Comparison of ENCODE assay signal across 8 cellular contexts in genomic region chr12:27245039-27245438, GRCh38. TPM values are rescaled to one million over a fixed set of nuclear protein-coding genes. Genes with fewer than 3 reads are reported as not detected.
A peak's percentile ranks its signal among the peaks of the same experiment; 100 is the strongest.
DNase-seq lines count a peak whose midpoint lies in the region; ATAC-seq, FAIRE-seq and TF ChIP-seq lines count a peak whose summit lies in the region.

No MANE protein-coding gene starts in this region.

- no peak overlapping the region for H3K4ac ChIP-seq in H1 (replicated peaks; ENCODE audit: insufficient read length, low read depth, low read length)

- POLR2A ChIA-PET in CD8-positive, alpha-beta memory T cell (lab: Charles Lee): interaction anchor here (0.6 to 1.6 kb wide), 3 partner anchors 223 to 473 kb away, joined by 3 to 5 read pairs (median 3); partner anchors contain the start of gene MED21
- POLR2A ChIA-PET in H1 (lab: Charles Lee; ENCODE audit: partially characterized antibody): interaction anchor here (1.9 kb wide), 1 partner anchor 61 kb away, joined by 10 read pairs; no protein-coding TSS in a partner anchor

- H3K4me1 Mint-ChIP-seq in CD8-positive, alpha-beta memory T cell: peaks cover 33 to 52% (median 51%) of the 10 kb centered on the region in 3 donors

- H2BK12ac ChIP-seq in H1 (ENCODE audit: low read depth, low read length): no peak overlapping the region

- no peak overlapping the region for H2BK20ac ChIP-seq in H1 (ENCODE audit: low read length)

- H2BK15ac ChIP-seq in H1 (ENCODE audit: low read length): no peak overlapping the region

- peaks cover 0 to 12% (median 0%) of the 10 kb centered on the region in 3 donors for H3K36me3 Mint-ChIP-seq in CD8-positive, alpha-beta memory T cell

- no peak overlapping the region for H3K56ac ChIP-seq in H1 (replicated peaks; ENCODE audit: insufficient read length, low read depth, low read length)

- ATAC-seq in GM19397 (IDR thresholded peaks at IDR 0.05; ENCODE audit: unreplicated experiment): no peak

- no peak for TF ChIP-seq EP300 in H1 (IDR thresholded peaks at IDR 0.05; ENCODE audit: borderline replicate concordance in 1 of 2, low read depth in 2 of 2, low read length in 2 of 2)

- no peak overlapping the region for H2AK5ac ChIP-seq in H1 (ENCODE audit: low read depth, low read length)

- peak overlapping the region; percentile 75 for H3K27ac ChIP-seq in CD8-positive, alpha-beta memory T cell (ENCODE audit: low read depth, low read length)
- H3K27ac ChIP-seq in H1 (ENCODE audit: low read depth, low read length): no peak overlapping the region

- H3K27me3 ChIP-seq in CD8-positive, alpha-beta memory T cell (ENCODE audit: insufficient read depth, low read length, poor library complexity, severe bottlenecking): no peaks in the 10 kb centered on the region
- no peaks in the 10 kb centered on the region for H3K27me3 ChIP-seq in H1 (replicated peaks in 1 of 4; ENCODE audit: control insufficient read depth in 3 of 4, extremely low read depth in 1 of 4, insufficient read depth in 3 of 4, low read length in 3 of 4)
- no peaks in the 10 kb centered on the region for H3K27me3 ChIP-seq in neuron (ENCODE audit: insufficient read depth, low read length)

- H3K27ac Mint-ChIP-seq in CD8-positive, alpha-beta memory T cell: peak overlapping the region; percentile 85 to 98 (median 96)

- no peak overlapping the region for H4K5ac ChIP-seq in H1 (ENCODE audit: insufficient read length, low read depth, low read length)

- no peak for DNase-seq in CD8-positive, alpha-beta memory T cell
- DNase-seq in NB4 (ENCODE audit: low read depth) (peak; percentile 51), H1 (ENCODE audit: low read depth in 1 of 2, low spot score in 2 of 2) (no peak), DMS 273 treated with DMSO at 0.1 percent for 48 hours (lab: John Stamatoyannopoulos, UW) (no peak), amygdala (lab: John Stamatoyannopoulos, UW) (no peak), NCI-H526 treated with DMSO at 0.1 percent for 48 hours (lab: John Stamatoyannopoulos, UW) (no peak)

- no peak for TF ChIP-seq CTCF in NB4 (IDR thresholded peaks at IDR 0.05; ENCODE audit: low read depth, low read length)
- TF ChIP-seq CTCF in H1 (IDR thresholded peaks at IDR 0.05; ENCODE audit: control extremely low read depth in 1 of 3, insufficient read depth in 1 of 3, low read depth in 1 of 3, low read length in 3 of 3): no peak

- WGBS in H1 (ENCODE audit: extremely low coverage in 1 of 2, insufficient coverage in 1 of 2, insufficient read length in 1 of 2, insufficient replicate concordance in 2 of 2, low coverage in 1 of 2, low lambda C conversion rate in 2 of 2, missing lambda C conversion rate in 1 of 2), 2 experiments: 28% methylated on average over 3 of the region's 3 CpGs; no CpG with 5 or more reads in 1 of the 2 experiments

- no peak for TF ChIP-seq POLR2A in NB4 (IDR thresholded peaks at IDR 0.05; ENCODE audit: extremely low read depth, insufficient read length)
- TF ChIP-seq POLR2A in H1 (IDR thresholded peaks at IDR 0.05; ENCODE audit: control extremely low read depth in 1 of 2, low read depth in 2 of 2, low read length in 2 of 2): no peak

- H3K9ac ChIP-seq in H1 (replicated peaks in 1 of 4; ENCODE audit: extremely low read depth in 1 of 4, low read depth in 3 of 4, low read length in 3 of 4): peak overlapping the region in 3 of 4 experiments; percentile 80 to 86 (median 86); a peak in 5 of 7 replicates

- H3K79me1 ChIP-seq in H1 (ENCODE audit: low read depth, low read length): no peaks in the 10 kb centered on the region

- TF ChIP-seq RAD21 in H1 (IDR thresholded peaks at IDR 0.05 in 1 of 2, conservative IDR thresholded peaks at IDR 0.05 in 1 of 2; ENCODE audit: low read depth in 2 of 2, low read length in 2 of 2): no peak

- H4K8ac ChIP-seq in H1 (ENCODE audit: extremely low read depth, insufficient read depth, low read length): no peak overlapping the region

- H3K14ac ChIP-seq in H1 (ENCODE audit: insufficient read length): no peak overlapping the region

- H3K36me3 ChIP-seq in CD8-positive, alpha-beta memory T cell (ENCODE audit: insufficient read depth, low read length): no peaks in the 10 kb centered on the region
- no peaks in the 10 kb centered on the region for H3K36me3 ChIP-seq in H1 (ENCODE audit: control insufficient read depth in 2 of 4, insufficient read depth in 4 of 4, low read length in 3 of 4)
- no peaks in the 10 kb centered on the region for H3K36me3 ChIP-seq in neuron (ENCODE audit: insufficient read depth, low read length)

- H3K9me3 ChIP-seq in CD8-positive, alpha-beta memory T cell (ENCODE audit: low read length): no peaks in the 10 kb centered on the region
- H3K9me3 ChIP-seq in H1 (ENCODE audit: insufficient read depth in 2 of 2, low read depth in 1 of 2, low read length in 1 of 2) (no peaks in the 10 kb centered on the region), neuron (ENCODE audit: low read length) (no peaks in the 10 kb centered on the region)

- H3K4me3 Mint-ChIP-seq in CD8-positive, alpha-beta memory T cell: peak overlapping the region; percentile 90 to 100 (median 98)

- H2AFZ ChIP-seq in H1 (ENCODE audit: low read length): no peak overlapping the region
- H2AFZ ChIP-seq in neuron (ENCODE audit: low read depth, low read length): peak overlapping the region; percentile 80

- CTCF ChIA-PET in CD8-positive, alpha-beta memory T cell (lab: Charles Lee): interaction anchor here (1.4 kb wide), 1 partner anchor 13 kb away, joined by 4 read pairs; no protein-coding TSS in a partner anchor
- CTCF ChIA-PET in H1 (lab: Charles Lee; ENCODE audit: partially characterized antibody): interaction anchor here (0.8 to 1.1 kb wide), 2 partner anchors 23 to 61 kb away, joined by 3 read pairs; no protein-coding TSS in a partner anchor

- FAIRE-seq in H1 (lab: Jason Lieb, UNC): no peak

- H3K4me3 ChIP-seq in CD8-positive, alpha-beta memory T cell (ENCODE audit: low read length): peak overlapping the region; percentile 59
- H3K4me3 ChIP-seq in NB4 (ENCODE audit: low read depth, low read length): peak overlapping the region; percentile 83
- H3K4me3 ChIP-seq in H1 (ENCODE audit: extremely low read depth in 1 of 4, insufficient read depth in 2 of 4, low read depth in 3 of 4, low read length in 4 of 4): peak overlapping the region; percentile 89 to 92 (median 90)
- peak overlapping the region; percentile 74 for H3K4me3 ChIP-seq in neuron (ENCODE audit: low read length)

- H2BK120ac ChIP-seq in H1 (replicated peaks; ENCODE audit: low read depth, low read length): no peak overlapping the region

- H3K27me3 Mint-ChIP-seq in CD8-positive, alpha-beta memory T cell: no peaks in the 10 kb centered on the region

- H3K23ac ChIP-seq in H1 (ENCODE audit: insufficient read length): no peak overlapping the region

- H4K20me1 ChIP-seq in H1 (replicated peaks in 1 of 2; ENCODE audit: control insufficient read depth in 1 of 2, insufficient read depth in 2 of 2, low read length in 2 of 2): no peaks in the 10 kb centered on the region

- no peaks in the 10 kb centered on the region for H3K9me3 Mint-ChIP-seq in CD8-positive, alpha-beta memory T cell

- H3K79me2 ChIP-seq in H1 (ENCODE audit: control insufficient read depth in 1 of 2, insufficient read depth in 2 of 2, low read length in 2 of 2): peaks cover 0 to 53% of the 10 kb centered on the region in 2 experiments; a peak in 3 of 4 replicates

- H4K91ac ChIP-seq in H1 (replicated peaks; ENCODE audit: insufficient read length, low read length): no peak overlapping the region

- no peak overlapping the region for H2BK5ac ChIP-seq in H1 (ENCODE audit: low read depth, low read length)

- H3K23me2 ChIP-seq in H1 (ENCODE audit: low read depth, low read length): peaks cover 5% of the 10 kb centered on the region

- no peak overlapping the region for H3K18ac ChIP-seq in H1 (ENCODE audit: extremely low read depth, low read length)

- peak overlapping the region; percentile 81 to 92 for H3K4me2 ChIP-seq in H1 (ENCODE audit: insufficient read depth in 1 of 2, low read depth in 2 of 2, low read length in 2 of 2)

- H3K4me1 ChIP-seq in CD8-positive, alpha-beta memory T cell (ENCODE audit: insufficient read depth, low read length): peaks cover 20% of the 10 kb centered on the region
- H3K4me1 ChIP-seq in H1 (replicated peaks in 1 of 4; ENCODE audit: control insufficient read depth in 3 of 4, insufficient read depth in 4 of 4, low read length in 3 of 4): peaks cover 0 to 7% (median 1%) of the 10 kb centered on the region in 4 experiments; a peak in 2 of 7 replicates
- peaks cover 15% of the 10 kb centered on the region for H3K4me1 ChIP-seq in neuron (ENCODE audit: insufficient read depth, low read length)

TF ChIP-seq in H1, 55 proteins besides CTCF, POLR2A, EP300 and RAD21:
- no peak for TF ChIP-seq BRCA1 (IDR thresholded peaks at IDR 0.05; ENCODE audit: low read depth, low read length)
- peak; percentile 4 for TF ChIP-seq SAP30 (IDR thresholded peaks at IDR 0.05; ENCODE audit: insufficient read depth, insufficient replicate concordance, low read length)
- TF ChIP-seq KDM5A (IDR thresholded peaks at IDR 0.05; ENCODE audit: low read length): no peak
- TF ChIP-seq TAF7 (optimal IDR thresholded peaks at IDR 0.05; ENCODE audit: borderline replicate concordance, low read depth, low read length): no peak
- no peak for TF ChIP-seq TAF1 (IDR thresholded peaks at IDR 0.05; ENCODE audit: low read depth, low read length)

RNA-seq across cellular contexts. Expression of gene STK38L, which starts 1.0 kb away (rescaled TPM):
- 10 to 100 TPM; 23.1 to 27.7 TPM for total RNA-seq in CD8-positive, alpha-beta memory T cell
- polyA plus RNA-seq in CD8-positive, alpha-beta memory T cell: 7.1 TPM
- total RNA-seq in H1 (2021; fragmentation: NEBNext Ultra II Directional; extraction: Animal tissue kit (Norgen Biotek cat#: 25700)): 63.6 and 68.8 TPM in 2 replicates
- 3.7 and 8.1 TPM in 2 replicates for polyA plus RNA-seq in H1 (2011; rRNA removed)
- polyA plus RNA-seq in H1 (2011; cell fraction: cytosol; rRNA removed): 14.4 TPM
- polyA plus RNA-seq in H1 (2011; cell fraction: nucleus; rRNA removed): 4.1 TPM
- polyA plus RNA-seq in H1 (2012, experiment 1 of 2): 20.2 to 40.9 TPM (median 24.5 TPM) in 4 replicates
- 1.2 TPM for polyA plus RNA-seq in H1 (2012, experiment 2 of 2)
- 32.4 TPM for polyA plus RNA-seq in H1 (2013, experiment 1 of 2)
- 33.7 TPM for polyA plus RNA-seq in H1 (2013, experiment 2 of 2)
- polyA minus RNA-seq in H1 (2011; rRNA and poly(A)+ RNA removed): 12.6 and 16.4 TPM in 2 replicates
- 15.7 TPM for polyA minus RNA-seq in H1 (2011; cell fraction: cytosol; rRNA and poly(A)+ RNA removed)
- 21.0 TPM for polyA minus RNA-seq in H1 (2011; cell fraction: nucleus; rRNA and poly(A)+ RNA removed)
